Comparison of ENCODE assay signal across 8 cellular contexts in the genomic region with DNA sequence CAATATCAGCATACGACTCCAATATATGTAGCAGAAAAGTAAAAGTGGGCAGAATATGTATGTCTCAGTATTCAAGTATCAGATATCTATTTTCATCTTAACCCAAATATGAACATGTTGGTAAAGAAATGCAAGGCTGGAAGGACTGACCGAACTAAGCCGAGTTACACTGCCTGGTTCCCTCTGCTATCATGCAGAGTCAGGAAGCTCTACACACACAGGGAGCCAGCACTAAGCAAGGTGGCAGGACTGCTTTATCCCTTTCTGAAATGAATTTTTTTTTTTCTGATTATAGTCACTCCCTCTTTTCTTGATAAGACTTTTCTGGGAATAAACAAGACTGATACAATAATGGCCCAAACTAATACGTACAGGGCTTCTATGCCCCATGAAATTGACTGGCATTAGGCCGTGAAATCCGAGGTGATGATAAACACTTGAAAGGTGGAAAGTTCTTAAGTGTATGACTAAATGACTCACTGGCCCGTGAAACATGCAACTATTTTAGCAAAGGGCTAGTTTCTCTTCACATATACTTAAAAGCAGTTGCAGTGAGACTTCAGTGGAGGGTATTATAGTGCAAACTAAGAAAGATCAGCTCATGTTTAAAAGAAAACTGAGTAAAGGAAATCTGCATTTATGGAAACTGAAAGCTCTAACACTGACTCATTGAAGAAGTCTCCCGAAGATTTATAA. TPM values are rescaled to one million over a fixed set of nuclear protein-coding genes. Genes with fewer than 3 reads are reported as not detected.
DNase-seq lines count a peak whose midpoint lies in the region; ATAC-seq and TF ChIP-seq lines count a peak whose summit lies in the region.

No MANE protein-coding gene starts in this region.

- no peak overlapping the region for H3K23ac ChIP-seq in IMR-90 (ENCODE audit: low read depth, low read length)

- no peak overlapping the region for H3K27ac ChIP-seq in IMR-90 (ENCODE audit: insufficient read depth, low read length)

- dilution Hi-C loops in IMR-90 (cut with HindIII; ENCODE audit: low sequenced_read_pairs, unreplicated experiment), result no loop called here

- no peak overlapping the region for H2BK120ac ChIP-seq in IMR-90 (ENCODE audit: low read depth, low read length)

- BruUV-seq in IMR-90 (replicated peaks; lab: Mats Ljungman, UMichigan), result no TSS peak

- CTCF ChIA-PET in IMR-90 (lab: Yijun Ruan, JAX), result interaction anchor here (0.7 kb wide), 1 partner anchor 76 kb away, joined by 4 read pairs; no protein-coding TSS in a partner anchor

- H3K18ac ChIP-seq in IMR-90 (ENCODE audit: low read depth, low read length), result no peak overlapping the region

- H2BK5ac ChIP-seq in IMR-90 (ENCODE audit: low read depth, low read length, poor library complexity, severe bottlenecking), result no peak overlapping the region

- no peak overlapping the region for H4K8ac ChIP-seq in IMR-90 (ENCODE audit: low read depth in 2 of 2, low read length in 2 of 2)

- H3K4me1 ChIP-seq in IMR-90 (ENCODE audit: control insufficient read depth, insufficient read depth, low read length) (peaks cover 3% of the 10 kb centered on the region; the same call in 1 of the 2 replicates), mucosa of descending colon (ENCODE audit: low read depth) (no peaks in the 10 kb centered on the region)

- H3K4ac ChIP-seq in IMR-90 (ENCODE audit: low read depth, low read length), result no peak overlapping the region

- intact Hi-C loops in IMR-90 (cut with micrococcal nuclease) (loop anchor here (1.0 kb wide), 1 partner anchor 12 kb away; no protein-coding TSS in a partner anchor), mucosa of descending colon (cut with DNase I, micrococcal nuclease) (no loop called here)

- peak; percentile 42 for DNase-seq in IMR-90
- DNase-seq in foreskin melanocyte, result peak; percentile 51
- no peak for DNase-seq in retina
- DNase-seq in DMS 273 (lab: John Stamatoyannopoulos, UW; ENCODE audit: unreplicated experiment), result no peak
- DNase-seq in middle frontal gyrus (ENCODE audit: extremely low spot score, low spot score), result no peak
- no peak for DNase-seq in mucosa of descending colon

- no peak overlapping the region for H2AK5ac ChIP-seq in IMR-90 (ENCODE audit: low read depth, low read length)

- no peaks in the 10 kb centered on the region for H3K79me1 ChIP-seq in IMR-90 (ENCODE audit: low read depth in 1 of 2, low read length in 2 of 2)

- H3K4me3 ChIP-seq in IMR-90 (ENCODE audit: insufficient read depth, low read depth, low read length), result no peak overlapping the region
- no peak overlapping the region for H3K4me3 ChIP-seq in mucosa of descending colon

- no peak overlapping the region for H4K5ac ChIP-seq in IMR-90 (ENCODE audit: low read depth, low read length)

- H3K9me1 ChIP-seq in IMR-90 (ENCODE audit: insufficient read depth, low read length), result no peaks in the 10 kb centered on the region

- in situ Hi-C loops in IMR-90 (cut with MboI; ENCODE audit: low sequenced_read_pairs), result no loop called here

- POLR2A ChIA-PET in IMR-90 (lab: Charles Lee; ENCODE audit: unreplicated experiment), result no interaction called here

- no peak overlapping the region for H2BK20ac ChIP-seq in IMR-90 (ENCODE audit: low read depth, low read length)

- no peak overlapping the region for H2BK15ac ChIP-seq in IMR-90 (ENCODE audit: low read depth, low read length)

- TF ChIP-seq CTCF in IMR-90 (conservative IDR thresholded peaks at IDR 0.05; ENCODE audit: low read depth, low read length), result no peak
- no peak for TF ChIP-seq CTCF in mucosa of descending colon (IDR thresholded peaks at IDR 0.05)

- TF ChIP-seq RAD21 in IMR-90 (IDR thresholded peaks at IDR 0.05; ENCODE audit: low read length), result no peak

- no CpG with 5 or more reads among the region's 8 CpGs for WGBS in IMR-90 (ENCODE audit: extremely low coverage in 2 of 2, insufficient read length in 1 of 2), 2 experiments

- no peak overlapping the region for H3K14ac ChIP-seq in IMR-90 (replicated peaks; ENCODE audit: low read depth, low read length)

- H2AK9ac ChIP-seq in IMR-90 (replicated peaks; ENCODE audit: low read depth, low read length, poor library complexity), result no peak overlapping the region

- no peak for TF ChIP-seq POLR2A in GM18505 (IDR thresholded peaks at IDR 0.05; ENCODE audit: borderline replicate concordance, extremely low read depth, insufficient read depth, insufficient read length)
- TF ChIP-seq POLR2A in IMR-90 (IDR thresholded peaks at IDR 0.05; ENCODE audit: low read depth, low read length), result no peak

- H3K27me3 ChIP-seq in IMR-90 (ENCODE audit: control insufficient read depth, insufficient read depth, low read length), result no peaks in the 10 kb centered on the region

- no peak overlapping the region for H3K56ac ChIP-seq in IMR-90 (ENCODE audit: extremely low read depth, insufficient read depth, low read length)

- H3K4me2 ChIP-seq in IMR-90 (ENCODE audit: low read depth, low read length), result peak overlapping the region; percentile 28

- H3K36me3 ChIP-seq in IMR-90 (ENCODE audit: control insufficient read depth, insufficient read depth, low read length) (peaks cover 2% of the 10 kb centered on the region; the same call in 1 of the 2 replicates), mucosa of descending colon (ENCODE audit: low read depth) (no peaks in the 10 kb centered on the region)

- no peak overlapping the region for H4K91ac ChIP-seq in IMR-90 (ENCODE audit: insufficient read depth, low read depth, low read length)

- H3K9ac ChIP-seq in IMR-90 (ENCODE audit: low read depth, low read length), result no peak overlapping the region

- ATAC-seq in GM18505 (IDR thresholded peaks at IDR 0.05; ENCODE audit: unreplicated experiment), result peak; percentile 74
- ATAC-seq in GM21619 (IDR thresholded peaks at IDR 0.05; ENCODE audit: unreplicated experiment), result peak; percentile 87
- peak; percentile 51 for ATAC-seq in IMR-90 (ENCODE audit: low read depth)
- ATAC-seq in mucosa of descending colon, result no peak

- H4K20me1 ChIP-seq in IMR-90 (ENCODE audit: insufficient read depth, low read length), result no peaks in the 10 kb centered on the region

- no peak overlapping the region for H2AFZ ChIP-seq in IMR-90 (replicated peaks; ENCODE audit: low read length, poor library complexity)

- peaks cover 10% of the 10 kb centered on the region for H3K9me3 ChIP-seq in IMR-90 (ENCODE audit: control insufficient read depth, insufficient read depth, low read length)
- H3K9me3 ChIP-seq in mucosa of descending colon, result peaks cover 15% of the 10 kb centered on the region

TF ChIP-seq in IMR-90, 13 proteins besides CTCF, POLR2A, EP300 and RAD21:
- TF ChIP-seq BHLHE40 (IDR thresholded peaks at IDR 0.05; ENCODE audit: low read depth, low read length), result no peak
- TF ChIP-seq FOS (IDR thresholded peaks at IDR 0.05; ENCODE audit: low read depth, low read length), result no peak
- TF ChIP-seq NFE2L2 (IDR thresholded peaks at IDR 0.05; ENCODE audit: low read depth, low read length), result no peak
- TF ChIP-seq, protein P1, sequence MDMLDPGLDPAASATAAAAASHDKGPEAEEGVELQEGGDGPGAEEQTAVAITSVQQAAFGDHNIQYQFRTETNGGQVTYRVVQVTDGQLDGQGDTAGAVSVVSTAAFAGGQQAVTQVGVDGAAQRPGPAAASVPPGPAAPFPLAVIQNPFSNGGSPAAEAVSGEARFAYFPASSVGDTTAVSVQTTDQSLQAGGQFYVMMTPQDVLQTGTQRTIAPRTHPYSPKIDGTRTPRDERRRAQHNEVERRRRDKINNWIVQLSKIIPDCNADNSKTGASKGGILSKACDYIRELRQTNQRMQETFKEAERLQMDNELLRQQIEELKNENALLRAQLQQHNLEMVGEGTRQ (IDR thresholded peaks at IDR 0.05; ENCODE audit: low read depth, low read length), result no peak
- TF ChIP-seq RCOR1 (IDR thresholded peaks at IDR 0.05; ENCODE audit: insufficient replicate concordance, low read length), result no peak
- no peak for TF ChIP-seq MAFK (IDR thresholded peaks at IDR 0.05; ENCODE audit: low read depth, low read length)
- TF ChIP-seq MXI1 (IDR thresholded peaks at IDR 0.05; ENCODE audit: borderline replicate concordance, low read depth, low read length), result no peak
- no peak for TF ChIP-seq MAZ (IDR thresholded peaks at IDR 0.05; ENCODE audit: borderline replicate concordance, low read depth, low read length)
- no peak for TF ChIP-seq CHD1 (IDR thresholded peaks at IDR 0.05; ENCODE audit: low read depth, low read length)
- no peak for TF ChIP-seq RFX5 (IDR thresholded peaks at IDR 0.05; ENCODE audit: low read depth, low read length)
- TF ChIP-seq SMC3 (IDR thresholded peaks at IDR 0.05; ENCODE audit: low read depth, low read length), result no peak
- TF ChIP-seq, protein P2, sequence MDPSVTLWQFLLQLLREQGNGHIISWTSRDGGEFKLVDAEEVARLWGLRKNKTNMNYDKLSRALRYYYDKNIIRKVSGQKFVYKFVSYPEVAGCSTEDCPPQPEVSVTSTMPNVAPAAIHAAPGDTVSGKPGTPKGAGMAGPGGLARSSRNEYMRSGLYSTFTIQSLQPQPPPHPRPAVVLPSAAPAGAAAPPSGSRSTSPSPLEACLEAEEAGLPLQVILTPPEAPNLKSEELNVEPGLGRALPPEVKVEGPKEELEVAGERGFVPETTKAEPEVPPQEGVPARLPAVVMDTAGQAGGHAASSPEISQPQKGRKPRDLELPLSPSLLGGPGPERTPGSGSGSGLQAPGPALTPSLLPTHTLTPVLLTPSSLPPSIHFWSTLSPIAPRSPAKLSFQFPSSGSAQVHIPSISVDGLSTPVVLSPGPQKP (IDR thresholded peaks at IDR 0.05; ENCODE audit: borderline replicate concordance, low read depth, low read length), result no peak
- TF ChIP-seq CEBPB (IDR thresholded peaks at IDR 0.05; ENCODE audit: low read depth, low read length), result no peak

RNA-seq across cellular contexts. Expression of a gene that starts 14.9 kb away (rescaled TPM):
- total RNA-seq in IMR-90 (2012; rRNA removed) (19.0 and 24.2 TPM in 2 replicates), mucosa of descending colon (10 to 100 TPM; 11.4 to 18.3 (median 12.0) TPM)
- polyA plus RNA-seq in IMR-90 (2012; rRNA removed), result 9.8 and 13.2 TPM in 2 replicates
- 3.2 and 3.9 TPM in 2 replicates for polyA plus RNA-seq in IMR-90 (2012; cell fraction: cytosol; rRNA removed)
- polyA plus RNA-seq in IMR-90 (2012; cell fraction: nucleus; rRNA removed; ENCODE audit: low replicate concordance), result 2.3 and 20.0 TPM in 2 replicates

Comparison
In these comparisons a context has a peak if more than half of its experiments do, and no peak if none do; other contexts are left out.
1. DNase-seq: peak in IMR-90 (single experiment) and foreskin melanocyte (single experiment); none in retina (single experiment), DMS 273 (single experiment), middle frontal gyrus (single experiment) and mucosa of descending colon (0 of 3).